ENCODE assay signal across 15 cellular contexts in the genomic region with DNA sequence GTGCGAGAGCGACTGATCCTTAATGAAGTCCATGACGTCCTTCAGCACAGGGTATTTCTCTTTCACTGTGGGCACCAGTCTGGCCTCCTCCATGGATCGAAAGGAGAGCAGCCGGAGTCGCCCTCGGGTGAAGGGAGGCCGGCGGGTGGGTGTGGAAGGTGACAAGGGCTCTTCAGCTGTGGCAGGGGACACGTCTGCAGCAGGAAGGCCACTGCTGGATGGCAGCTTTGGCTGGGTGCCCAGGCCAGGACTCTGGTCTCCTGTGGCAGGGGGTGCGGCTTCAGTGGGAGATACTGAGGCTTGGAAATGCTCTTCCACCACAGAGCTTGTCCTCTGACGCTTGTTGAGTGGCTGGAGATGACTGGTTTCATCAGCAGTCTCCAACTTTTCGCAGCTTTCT.
DNase-seq lines count a peak whose midpoint lies in the region; ATAC-seq and TF ChIP-seq lines count a peak whose summit lies in the region.
"Had no signal": no experiment of that assay in that cellular context is flagged by ENCODE, and none has a peak within 500 bp of the region (broad histone marks: within the 10 kb centered on the region; RNA-seq: fewer than 3 reads in every experiment).

No MANE protein-coding gene starts in this region.

- peaks cover 32% of the 10 kb centered on the region for H3K36me3 Mint-ChIP-seq in activated CD4-positive, alpha-beta T cell treated with anti-CD3 and anti-CD28 coated beads, Interleukin-2, amount 10 ng/mL, durations not matched to agents 7 days and 5 days (ENCODE audit: low read depth)
- peaks cover 15 to 44% of the 10 kb centered on the region in 2 donors for H3K36me3 Mint-ChIP-seq in CD14-positive monocyte

- DNase-seq in activated CD4-positive, alpha-beta T cell treated with anti-CD3 and anti-CD28 coated beads, Interleukin-2, amount 10 ng/mL, durations not matched to agents 7 days and 5 days, result no peak
- DNase-seq in activated CD4-positive, alpha-beta T cell treated with anti-CD3 and anti-CD28 coated beads for 1 hour, result no peak
- DNase-seq in cardiac septum (ENCODE audit: low spot score), result peak; percentile 78
- peak; percentile 80 for DNase-seq in left ventricle myocardium superior
- DNase-seq in NCI-H69 (lab: John Stamatoyannopoulos, UW), result no peak
- DNase-seq in CD14-positive monocyte (ENCODE audit: low spot score), result no peak
- DNase-seq in cerebellar cortex (ENCODE audit: low spot score), result no peak
- DNase-seq: ACHN; C1 segment of cervical spinal cord; CD4-positive, alpha-beta memory T cell; DMS153; DMS79 treated with DMSO at 0.1 percent for 48 hours; EL; H7 had no signal

- ATAC-seq in left ventricle myocardium superior, result peak; percentile 96
- ATAC-seq: GM23338 had no signal

- intact Hi-C loops in cardiac septum (cut with DNase I) (no loop called here), left ventricle myocardium superior (cut with micrococcal nuclease) (no loop called here), CD14-positive monocyte (cut with micrococcal nuclease) (no loop called here)

- TF ChIP-seq CTCF in CD14-positive monocyte (IDR thresholded peaks at IDR 0.05), result no peak

- H3K4me1 Mint-ChIP-seq in activated CD4-positive, alpha-beta T cell treated with anti-CD3 and anti-CD28 coated beads, Interleukin-2, amount 10 ng/mL, durations not matched to agents 7 days and 5 days, result no peaks in the 10 kb centered on the region
- no peaks in the 10 kb centered on the region for H3K4me1 Mint-ChIP-seq in CD14-positive monocyte
- H3K4me1 Mint-ChIP-seq: CD4-positive, alpha-beta memory T cell; GM23338 had no signal

- CTCF ChIA-PET in activated CD4-positive, alpha-beta T cell treated with anti-CD3 and anti-CD28 coated beads, Interleukin-2, amount 10 ng/mL, durations not matched to agents 7 days and 5 days (lab: Charles Lee), result interaction anchor here (0.6 to 0.7 kb wide), 2 partner anchors 53 to 115 kb away, joined by 3 read pairs; no protein-coding TSS in a partner anchor

- peak overlapping the region; percentile 14 for H3K27ac Mint-ChIP-seq in activated CD4-positive, alpha-beta T cell treated with anti-CD3 and anti-CD28 coated beads, Interleukin-2, amount 10 ng/mL, durations not matched to agents 7 days and 5 days
- H3K27ac Mint-ChIP-seq in CD14-positive monocyte, result no peak overlapping the region
- H3K27ac Mint-ChIP-seq: CD4-positive, alpha-beta memory T cell; GM23338 had no signal

- POLR2A ChIA-PET in activated CD4-positive, alpha-beta T cell treated with anti-CD3 and anti-CD28 coated beads, Interleukin-2, amount 10 ng/mL, durations not matched to agents 7 days and 5 days (lab: Charles Lee), result no interaction called here

- H3K9me3 Mint-ChIP-seq in activated CD4-positive, alpha-beta T cell treated with anti-CD3 and anti-CD28 coated beads, Interleukin-2, amount 10 ng/mL, durations not matched to agents 7 days and 5 days, result no peaks in the 10 kb centered on the region
- H3K9me3 Mint-ChIP-seq in CD14-positive monocyte, result no peaks in the 10 kb centered on the region
- H3K9me3 Mint-ChIP-seq: CD4-positive, alpha-beta memory T cell; GM23338 had no signal

- H3K4me3 Mint-ChIP-seq in activated CD4-positive, alpha-beta T cell treated with anti-CD3 and anti-CD28 coated beads, Interleukin-2, amount 10 ng/mL, durations not matched to agents 7 days and 5 days, result no peak overlapping the region
- H3K4me3 Mint-ChIP-seq in CD14-positive monocyte, result no peak overlapping the region
- H3K4me3 Mint-ChIP-seq: CD4-positive, alpha-beta memory T cell; GM23338 had no signal

- no peaks in the 10 kb centered on the region for H3K27me3 Mint-ChIP-seq in activated CD4-positive, alpha-beta T cell treated with anti-CD3 and anti-CD28 coated beads, Interleukin-2, amount 10 ng/mL, durations not matched to agents 7 days and 5 days
- peaks cover 0 to 1% (median 0%) of the 10 kb centered on the region in 3 donors for H3K27me3 Mint-ChIP-seq in CD14-positive monocyte (ENCODE audit: low read depth in 3 of 3)
- H3K27me3 Mint-ChIP-seq: CD4-positive, alpha-beta memory T cell had no signal

Comparison
In these comparisons a context has a peak if more than half of its experiments do, and no peak if none do; other contexts are left out.
1. DNase-seq: peak in cardiac septum (single experiment) and left ventricle myocardium superior (single experiment); none in activated CD4-positive, alpha-beta T cell treated with anti-CD3 and anti-CD28 coated beads, Interleukin-2, amount 10 ng/mL, durations not matched to agents 7 days and 5 days (single experiment), activated CD4-positive, alpha-beta T cell treated with anti-CD3 and anti-CD28 coated beads for 1 hour (single experiment), NCI-H69 (single experiment), CD14-positive monocyte (single experiment) and cerebellar cortex (single experiment).